8 cellular contexts compared by ENCODE assay signal in the genomic region with DNA sequence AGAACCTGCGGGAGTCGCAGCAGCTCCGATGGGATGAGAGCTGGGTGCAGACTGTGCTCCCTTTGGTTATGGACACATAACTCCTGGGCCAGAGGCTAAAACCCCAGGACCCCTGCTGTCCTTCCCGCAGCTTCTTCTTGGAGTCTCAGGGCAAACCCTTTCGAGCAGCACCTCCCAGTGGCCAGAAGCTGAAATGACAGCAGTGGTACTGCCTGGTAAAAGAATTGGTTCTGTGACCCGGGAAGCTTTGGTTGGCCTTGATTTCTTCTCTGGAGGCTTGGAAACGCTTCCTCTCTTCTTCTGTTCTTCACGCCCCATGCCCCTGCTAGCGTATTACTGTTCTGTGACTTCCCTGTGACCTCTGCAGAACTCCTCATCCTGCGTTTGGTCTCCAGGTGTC. TPM values are rescaled to one million over a fixed set of nuclear protein-coding genes. Genes with fewer than 3 reads are reported as not detected.
A peak's percentile ranks its signal among the peaks of the same experiment; 100 is the strongest.
DNase-seq lines count a peak whose midpoint lies in the region; ATAC-seq, FAIRE-seq and TF ChIP-seq lines count a peak whose summit lies in the region.
"Not testable (repeated sequence)": the region's sequence is repeated elsewhere in the genome, so short reads cannot be mapped to it uniquely, and the experiment has no call there.

No MANE protein-coding gene starts in this region.

- not testable (repeated sequence) for H3K9me2 ChIP-seq in Karpas-422 (replicated peaks; ENCODE audit: insufficient read depth, low read length)

- not testable (repeated sequence) for H3K9me3 Mint-ChIP-seq in activated CD8-positive, alpha-beta memory T cell treated with anti-CD3 and anti-CD28 coated beads, Interleukin-2, amount 10 ng/mL, durations not matched to agents 7 days and 5 days (ENCODE audit: low read depth)

- H3K9ac ChIP-seq in Karpas-422 (ENCODE audit: low read length); trophoblast cell (ENCODE audit: low read length): not testable (repeated sequence)

- H3K27ac Mint-ChIP-seq in activated CD8-positive, alpha-beta memory T cell treated with anti-CD3 and anti-CD28 coated beads, Interleukin-2, amount 10 ng/mL, durations not matched to agents 7 days and 5 days, result not testable (repeated sequence)

- H2BK12ac ChIP-seq in trophoblast cell (ENCODE audit: low read length), result not testable (repeated sequence)

- not testable (repeated sequence) for H3K27me3 ChIP-seq in Karpas-422 (ENCODE audit: low read length); right cardiac atrium (ENCODE audit: control insufficient read depth, insufficient read depth); trophoblast cell (ENCODE audit: insufficient read depth, low read length); suprapubic skin

- not testable (repeated sequence) for H3K18ac ChIP-seq in trophoblast cell (ENCODE audit: low read length)

- not testable (repeated sequence) for H4K8ac ChIP-seq in trophoblast cell (ENCODE audit: low read depth, low read length)

- TF ChIP-seq CTCF in suprapubic skin (IDR thresholded peaks at IDR 0.05), result peak; percentile 17 to 35

- peaks cover 13% of the 10 kb centered on the region for H3K4me1 Mint-ChIP-seq in activated CD8-positive, alpha-beta memory T cell treated with anti-CD3 and anti-CD28 coated beads, Interleukin-2, amount 10 ng/mL, durations not matched to agents 7 days and 5 days

- FAIRE-seq in RCC 7860 (lab: Jason Lieb, UNC), result not testable (repeated sequence)

- CTCF ChIA-PET in activated CD8-positive, alpha-beta memory T cell treated with anti-CD3 and anti-CD28 coated beads, Interleukin-2, amount 10 ng/mL, durations not matched to agents 7 days and 5 days (lab: Charles Lee), result interaction anchor here (1.0 to 2.9 kb wide), 9 partner anchors 10 to 128 kb away, joined by 3 to 12 read pairs (median 4); a partner anchor contains a TSS

- H3K23ac ChIP-seq in trophoblast cell (ENCODE audit: low read length), result not testable (repeated sequence)

- ATAC-seq in activated CD8-positive, alpha-beta memory T cell treated with anti-CD3 and anti-CD28 coated beads, Interleukin-2, amount 10 ng/mL, durations not matched to agents 7 days and 5 days; right cardiac atrium: not testable (repeated sequence)

- not testable (repeated sequence) for H3K9me3 ChIP-seq in Karpas-422 (ENCODE audit: low read length); right cardiac atrium (ENCODE audit: control insufficient read depth, low read length); trophoblast cell (ENCODE audit: insufficient read depth, low read depth, low read length); suprapubic skin

- H3K4ac ChIP-seq in trophoblast cell (ENCODE audit: low read depth, low read length), result not testable (repeated sequence)

- H3K36me3 ChIP-seq in Karpas-422 (ENCODE audit: insufficient read depth, low read length), result not testable (repeated sequence)
- peaks cover 27% of the 10 kb centered on the region in 2 experiments for H3K36me3 ChIP-seq in trophoblast cell (ENCODE audit: control insufficient read depth in 1 of 2, insufficient read depth in 2 of 2, low read length in 2 of 2)
- peaks cover 59% of the 10 kb centered on the region for H3K36me3 ChIP-seq in suprapubic skin

- H2BK5ac ChIP-seq in trophoblast cell (ENCODE audit: low read depth, low read length, poor library complexity), result not testable (repeated sequence)

- H3K79me2 ChIP-seq in Karpas-422 (ENCODE audit: low read length); trophoblast cell (ENCODE audit: control insufficient read depth, insufficient read depth, low read length, poor library complexity): not testable (repeated sequence)

- not testable (repeated sequence) for H3K4me2 ChIP-seq in Karpas-422 (ENCODE audit: low read depth, low read length, poor library complexity, severe bottlenecking); trophoblast cell (ENCODE audit: low read length)

- not testable (repeated sequence) for TF ChIP-seq EP300 in suprapubic skin (IDR thresholded peaks at IDR 0.05)

- not testable (repeated sequence) for H3K14ac ChIP-seq in trophoblast cell (ENCODE audit: low read length)

- H2AK5ac ChIP-seq in trophoblast cell (ENCODE audit: low read length), result not testable (repeated sequence)

- intact Hi-C loops in right cardiac atrium (cut with DNase I), result not testable (repeated sequence)

- H2BK120ac ChIP-seq in trophoblast cell (ENCODE audit: insufficient read depth, low read length, poor library complexity), result not testable (repeated sequence)

- peaks cover 11% of the 10 kb centered on the region for H3K36me3 Mint-ChIP-seq in activated CD8-positive, alpha-beta memory T cell treated with anti-CD3 and anti-CD28 coated beads, Interleukin-2, amount 10 ng/mL, durations not matched to agents 7 days and 5 days

- H4K20me1 ChIP-seq in Karpas-422 (ENCODE audit: insufficient read depth, low read depth, low read length), result not testable (repeated sequence)

- not testable (repeated sequence) for H3K27me3 Mint-ChIP-seq in activated CD8-positive, alpha-beta memory T cell treated with anti-CD3 and anti-CD28 coated beads, Interleukin-2, amount 10 ng/mL, durations not matched to agents 7 days and 5 days

- not testable (repeated sequence) for H2AFZ ChIP-seq in Karpas-422 (ENCODE audit: low read length); trophoblast cell (ENCODE audit: insufficient read depth, low read length, poor library complexity)

- H4K12ac ChIP-seq in trophoblast cell (ENCODE audit: low read depth, low read length), result not testable (repeated sequence)

- not testable (repeated sequence) for H3K4me1 ChIP-seq in Karpas-422 (ENCODE audit: low read length); right cardiac atrium (ENCODE audit: control insufficient read depth, insufficient read depth, low read length); trophoblast cell (ENCODE audit: control insufficient read depth in 1 of 2, insufficient read depth in 2 of 2, low read length in 2 of 2); suprapubic skin

- H3K79me1 ChIP-seq in trophoblast cell (ENCODE audit: low read length), result not testable (repeated sequence)

- not testable (repeated sequence) for H3K27ac ChIP-seq in Karpas-422 (ENCODE audit: low read length); right cardiac atrium (ENCODE audit: low read length); trophoblast cell (ENCODE audit: low read depth, low read length); suprapubic skin

- not testable (repeated sequence) for H3K4me3 Mint-ChIP-seq in activated CD8-positive, alpha-beta memory T cell treated with anti-CD3 and anti-CD28 coated beads, Interleukin-2, amount 10 ng/mL, durations not matched to agents 7 days and 5 days

- DNase-seq in DMS 273 (lab: John Stamatoyannopoulos, UW; ENCODE audit: unreplicated experiment) (peak; percentile 78), Karpas-422 (peak; percentile 87), RCC 7860 (ENCODE audit: low spot score) (peak; percentile 20), right cardiac atrium (peak in 2 of 3 donors; percentile 70 to 71), trophoblast cell (peak; percentile 26 to 67)
- DNase-seq in activated CD8-positive, alpha-beta memory T cell treated with anti-CD3 and anti-CD28 coated beads, Interleukin-2, amount 10 ng/mL, durations not matched to agents 7 days and 5 days, result peak; percentile 72
- peak; percentile 44 for DNase-seq in central memory CD4-positive, alpha-beta T cell
- not testable (repeated sequence) for DNase-seq in suprapubic skin (ENCODE audit: low spot score in 2 of 2)

- not testable (repeated sequence) for TF ChIP-seq POLR2A in suprapubic skin (IDR thresholded peaks at IDR 0.05)

- 64% methylated on average over 10 of the region's 10 CpGs for WGBS in right cardiac atrium
- WGBS in trophoblast cell (ENCODE audit: extremely low coverage, insufficient coverage, insufficient read length), result no CpG with 5 or more reads among the region's 10 CpGs
- WGBS in suprapubic skin, result 76% methylated on average over 10 of the region's 10 CpGs

- not testable (repeated sequence) for H3K4me3 ChIP-seq in Karpas-422 (ENCODE audit: low read length); right cardiac atrium (ENCODE audit: low read length); trophoblast cell (ENCODE audit: low read depth, low read length); suprapubic skin

- not testable (repeated sequence) for H4K91ac ChIP-seq in trophoblast cell (ENCODE audit: low read depth, low read length)

RNA-seq across cellular contexts. Expression of a gene that starts 12.8 kb away (rescaled TPM):
- 16.6 and 17.6 TPM in 2 replicates for total RNA-seq in Karpas-422 (2014; rRNA removed; shearing (Covaris generic); ENCODE audit: low replicate concordance)
- 10 to 100 TPM; 10.4 to 16.7 TPM for total RNA-seq in activated CD8-positive, alpha-beta memory T cell treated with anti-CD3 and anti-CD28 coated beads, Interleukin-2, amount 10 ng/mL, durations not matched to agents 7 days and 5 days
- 1 to 10 TPM; 4.6 to 6.9 (median 5.6) TPM for total RNA-seq in right cardiac atrium
- polyA plus RNA-seq in right cardiac atrium, result 4.4 TPM
- polyA plus RNA-seq in trophoblast cell (2013), result 4.8 and 5.0 TPM in 2 replicates
- 10 to 100 TPM in 2 of 4 donors, 1 to 10 TPM in 2; 2.7 to 14.0 (median 9.6) TPM for total RNA-seq in suprapubic skin

RNA-seq across cellular contexts. Expression of a gene that starts 13.2 kb away (rescaled TPM):
- 23.4 and 26.3 TPM in 2 replicates for total RNA-seq in Karpas-422 (2014; rRNA removed; shearing (Covaris generic); ENCODE audit: low replicate concordance)
- total RNA-seq in activated CD8-positive, alpha-beta memory T cell treated with anti-CD3 and anti-CD28 coated beads, Interleukin-2, amount 10 ng/mL, durations not matched to agents 7 days and 5 days, result 10 to 100 TPM; 21.1 to 29.0 TPM
- total RNA-seq in right cardiac atrium (10 to 100 TPM in 2 of 4 donors, 1 to 10 TPM in 2; 9.3 to 11.4 (median 10.1) TPM), suprapubic skin (10 to 100 TPM; 14.5 to 22.3 (median 19.0) TPM)
- polyA plus RNA-seq in right cardiac atrium, result 8.0 TPM
- polyA plus RNA-seq in trophoblast cell (2013), result 12.7 and 12.8 TPM in 2 replicates

RNA-seq across cellular contexts. Expression of a gene that starts 19.0 kb away (rescaled TPM):
- not detected in 2 replicates for total RNA-seq in Karpas-422 (2014; rRNA removed; shearing (Covaris generic); ENCODE audit: low replicate concordance)
- total RNA-seq in activated CD8-positive, alpha-beta memory T cell treated with anti-CD3 and anti-CD28 coated beads, Interleukin-2, amount 10 ng/mL, durations not matched to agents 7 days and 5 days, result not detected
- total RNA-seq in right cardiac atrium (1 to 10 TPM; 3.2 to 9.7 (median 6.8) TPM), suprapubic skin (1 to 10 TPM in 1 of 4 donors, not detected in 3; 1.6 TPM)
- 10.9 TPM for polyA plus RNA-seq in right cardiac atrium
- polyA plus RNA-seq in trophoblast cell (2013), result not detected in 2 replicates

RNA-seq across cellular contexts. Expression of a gene that starts 51.1 kb away (rescaled TPM):
- 12.6 and 19.3 TPM in 2 replicates for total RNA-seq in Karpas-422 (2014; rRNA removed; shearing (Covaris generic); ENCODE audit: low replicate concordance)
- 10 to 100 TPM in 1 of 2 experiments, 1 to 10 TPM in 1; 9.7 to 12.1 TPM for total RNA-seq in activated CD8-positive, alpha-beta memory T cell treated with anti-CD3 and anti-CD28 coated beads, Interleukin-2, amount 10 ng/mL, durations not matched to agents 7 days and 5 days
- total RNA-seq in right cardiac atrium, result 10 to 100 TPM in 1 of 4 donors, 1 to 10 TPM in 3; 6.0 to 10.0 (median 7.8) TPM
- polyA plus RNA-seq in right cardiac atrium, result 5.3 TPM
- 6.4 and 7.7 TPM in 2 replicates for polyA plus RNA-seq in trophoblast cell (2013)
- total RNA-seq in suprapubic skin, result 10 to 100 TPM; 25.3 to 35.1 (median 31.0) TPM
